Comparison of ENCODE assay signal across 15 cellular contexts in the genomic region with DNA sequence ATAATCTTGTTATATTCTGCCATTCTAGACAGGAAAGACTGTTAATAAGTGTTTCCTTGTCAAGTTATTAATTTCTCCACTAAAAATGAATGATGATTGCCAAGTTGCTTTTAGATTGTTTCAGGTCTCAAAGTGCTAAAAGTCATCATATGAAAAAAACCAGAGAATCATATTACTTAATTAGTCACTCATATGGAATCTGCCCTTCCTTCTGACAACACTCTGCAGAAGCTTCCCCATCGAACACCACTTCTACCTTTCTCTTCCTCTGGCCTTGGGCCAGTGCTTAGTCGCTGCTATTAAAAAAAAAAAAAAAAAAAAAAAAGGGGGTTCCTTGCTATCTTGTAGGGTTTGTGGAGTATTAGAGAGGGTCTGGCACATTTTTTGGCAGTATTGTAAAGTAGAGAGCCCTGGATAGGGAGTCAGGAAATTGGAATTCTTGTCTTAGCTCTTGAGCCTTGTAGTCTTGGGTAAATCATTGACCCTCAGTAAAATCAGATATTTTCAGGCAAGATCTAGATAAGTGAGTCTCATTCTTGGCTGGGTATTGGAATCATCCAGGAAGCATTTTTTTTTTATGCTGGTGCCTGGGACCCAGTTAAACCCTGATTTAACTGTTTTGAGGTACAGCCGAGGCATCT.
DNase-seq lines count a peak whose midpoint lies in the region; ATAC-seq and TF ChIP-seq lines count a peak whose summit lies in the region.
"Had no signal": no experiment of that assay in that cellular context is flagged by ENCODE, and none has a peak within 500 bp of the region (broad histone marks: within the 10 kb centered on the region; RNA-seq: fewer than 3 reads in every experiment).

No MANE protein-coding gene starts in this region.

- no peaks in the 10 kb centered on the region for H3K27me3 ChIP-seq in left lung
- H3K27me3 ChIP-seq: gastroesophageal sphincter had no signal

- H3K27me3 Mint-ChIP-seq in nephron progenitor cell (ENCODE audit: low read depth, poor library complexity), result no peaks in the 10 kb centered on the region
- H3K27me3 Mint-ChIP-seq: activated CD4-positive, alpha-beta T cell treated with anti-CD3 and anti-CD28 coated beads, Interleukin-2, amount 10 ng/mL, durations not matched to agents 24 days and 14 days had no signal

- peaks cover 70% of the 10 kb centered on the region for H3K4me1 Mint-ChIP-seq in nephron progenitor cell
- H3K4me1 Mint-ChIP-seq: activated CD4-positive, alpha-beta T cell treated with anti-CD3 and anti-CD28 coated beads, Interleukin-2, amount 10 ng/mL, durations not matched to agents 24 days and 14 days had no signal

- H3K36me3 Mint-ChIP-seq in nephron progenitor cell (ENCODE audit: low read depth), result no peaks in the 10 kb centered on the region

- in situ Hi-C loops in astrocyte of the spinal cord (cut with HindIII; ENCODE audit: low sequenced_read_pairs), result no loop called here

- DNase-seq in AG20443 (ENCODE audit: low spot score), result peak; percentile 56
- peak; percentile 67 for DNase-seq in LHCN-M2 (ENCODE audit: low read depth)
- DNase-seq in astrocyte of the spinal cord (ENCODE audit: low read depth, low spot score), result peak; percentile 56
- DNase-seq in left lung, result no peak
- no peak for DNase-seq in head of caudate nucleus
- no peak for DNase-seq in NCI-H446 treated with DMSO at 0.1 percent for 48 hours (lab: John Stamatoyannopoulos, UW)
- DNase-seq in nephron progenitor cell, result no peak
- DNase-seq: activated CD4-positive, alpha-beta T cell treated with anti-CD3 and anti-CD28 coated beads, Interleukin-2, amount 10 ng/mL, durations not matched to agents 24 days and 14 days; activated gamma-delta T cell treated with Interleukin-2 at 50 U/mL for 16 hours; NCI-H146; NK-92 treated with Interleukin-12 subunit alpha and Interleukin-12 subunit beta, amount 100 ng/mL, for 24 hours; occipital lobe; stimulated activated CD4-positive, alpha-beta T cell treated with anti-CD3 and anti-CD28 coated beads, Interleukin-15, amount 100 ng/mL, for 24 hours had no signal

- H3K4me1 ChIP-seq in left lung, result no peaks in the 10 kb centered on the region
- H3K4me1 ChIP-seq: gastroesophageal sphincter had no signal

- intact Hi-C loops in left lung (cut with DNase I), result no loop called here
- intact Hi-C loops in head of caudate nucleus (cut with DNase I), result no loop called here

- H3K9me3 ChIP-seq in left lung, result no peaks in the 10 kb centered on the region
- H3K9me3 ChIP-seq: gastroesophageal sphincter had no signal

- H3K36me3 ChIP-seq in left lung, result no peaks in the 10 kb centered on the region
- H3K36me3 ChIP-seq: gastroesophageal sphincter had no signal

- peaks cover 6% of the 10 kb centered on the region for H3K9me3 Mint-ChIP-seq in nephron progenitor cell
- H3K9me3 Mint-ChIP-seq: activated CD4-positive, alpha-beta T cell treated with anti-CD3 and anti-CD28 coated beads, Interleukin-2, amount 10 ng/mL, durations not matched to agents 24 days and 14 days had no signal

- no peak overlapping the region for H3K4me3 Mint-ChIP-seq in nephron progenitor cell
- H3K4me3 Mint-ChIP-seq: activated CD4-positive, alpha-beta T cell treated with anti-CD3 and anti-CD28 coated beads, Interleukin-2, amount 10 ng/mL, durations not matched to agents 24 days and 14 days had no signal

- H3K4me3 ChIP-seq in astrocyte of the spinal cord (ENCODE audit: low read depth, low read length) (no peak overlapping the region), left lung (no peak overlapping the region)
- H3K4me3 ChIP-seq: gastroesophageal sphincter had no signal

- ATAC-seq in left lung (peak; percentile 52), HG03378 (IDR thresholded peaks at IDR 0.05; ENCODE audit: unreplicated experiment) (no peak)
- ATAC-seq: gastroesophageal sphincter had no signal

- TF ChIP-seq CTCF in astrocyte of the spinal cord (IDR thresholded peaks at IDR 0.05; ENCODE audit: low read depth, low read length) (no peak), left lung (IDR thresholded peaks at IDR 0.05) (no peak), nephron progenitor cell (IDR thresholded peaks at IDR 0.05) (no peak)

- no peak overlapping the region for H3K27ac Mint-ChIP-seq in nephron progenitor cell
- H3K27ac Mint-ChIP-seq: activated CD4-positive, alpha-beta T cell treated with anti-CD3 and anti-CD28 coated beads, Interleukin-2, amount 10 ng/mL, durations not matched to agents 24 days and 14 days had no signal

- no peak overlapping the region for H3K27ac ChIP-seq in left lung
- H3K27ac ChIP-seq: gastroesophageal sphincter had no signal

Comparison
In these comparisons a context has a peak if more than half of its experiments do, and no peak if none do; other contexts are left out.
1. DNase-seq: peak in AG20443 (single experiment), LHCN-M2 (single experiment) and astrocyte of the spinal cord (single experiment); none in left lung (0 of 2), head of caudate nucleus (0 of 42), NCI-H446 treated with DMSO at 0.1 percent for 48 hours (single experiment) and nephron progenitor cell (single experiment).